Comparison of ENCODE assay signal across 8 cellular contexts in genomic region chr9:76394896-76395244, GRCh38. TPM values are rescaled to one million over a fixed set of nuclear protein-coding genes. Genes with fewer than 3 reads are reported as not detected.
DNase-seq lines count a peak whose midpoint lies in the region; ATAC-seq and TF ChIP-seq lines count a peak whose summit lies in the region.

No MANE protein-coding gene starts in this region.

- H3K27ac ChIP-seq in colonic mucosa (peak overlapping the region; percentile 92), liver (ENCODE audit: low read depth in 1 of 2, low read length in 2 of 2) (peak overlapping the region; percentile 96 to 98)

- intact Hi-C loops in colonic mucosa (cut with DNase I): no loop called here

- ATAC-seq in HG02759 (IDR thresholded peaks at IDR 0.05; ENCODE audit: unreplicated experiment): peak; percentile 43

- H3K27me3 ChIP-seq in colonic mucosa (no peaks in the 10 kb centered on the region), liver (ENCODE audit: control insufficient read depth in 4 of 4, insufficient read depth in 4 of 4, low read length in 3 of 4) (no peaks in the 10 kb centered on the region)

- peak overlapping the region; percentile 46 to 79 for H3K9ac ChIP-seq in colonic mucosa (ENCODE audit: low read depth in 2 of 2, low read length in 2 of 2)
- peak overlapping the region; percentile 90 to 96 for H3K9ac ChIP-seq in liver (ENCODE audit: low read depth in 1 of 2, low read length in 2 of 2)

- H3K9me3 ChIP-seq in colonic mucosa (no peaks in the 10 kb centered on the region), liver (ENCODE audit: control insufficient read depth in 4 of 4, low read length in 3 of 4) (no peaks in the 10 kb centered on the region)

- under 1% methylated on average over 14 of the region's 14 CpGs for whole genome bisulfite sequencing in liver

- DNase-seq in NK-92 treated with Interleukin-12 subunit alpha and Interleukin-12 subunit beta, amount 100 ng/mL, for 24 hours (lab: John Stamatoyannopoulos, UW): peak; percentile 31
- DNase-seq in NK-92 (lab: John Stamatoyannopoulos, UW; ENCODE audit: unreplicated experiment) (no peak), NCI-H1436 (lab: John Stamatoyannopoulos, UW) (peak; percentile 66), T-helper 22 cell (ENCODE audit: low read depth) (peak; percentile 49), colonic mucosa (peak; percentile 70)
- peak; percentile 4 to 14 for DNase-seq in stimulated activated CD8-positive, alpha-beta memory T cell treated with anti-CD3 and anti-CD28 coated beads, Interleukin-4, amount 100 ng/mL, for 4 hours (ENCODE audit: low read depth in 2 of 2, low spot score in 1 of 2)

- H3K36me3 ChIP-seq in colonic mucosa (no peaks in the 10 kb centered on the region), liver (ENCODE audit: control insufficient read depth in 4 of 4, insufficient read depth in 3 of 4, low read depth in 1 of 4, low read length in 3 of 4) (no peaks in the 10 kb centered on the region)

- peaks cover 3% of the 10 kb centered on the region for H3K4me1 ChIP-seq in colonic mucosa
- H3K4me1 ChIP-seq in liver (ENCODE audit: control insufficient read depth in 4 of 4, insufficient read depth in 4 of 4, low read length in 3 of 4): peaks cover 6 to 15% (median 10%) of the 10 kb centered on the region in 4 donors

- TF ChIP-seq RAD21 in liver (IDR thresholded peaks at IDR 0.05): peak in 1 of 2 donors; percentile 33

- TF ChIP-seq CTCF in colonic mucosa (IDR thresholded peaks at IDR 0.05): no peak
- TF ChIP-seq CTCF in liver (IDR thresholded peaks at IDR 0.05; ENCODE audit: low read depth, low read length, missing input control): no peak

- H3K4me3 ChIP-seq in colonic mucosa: peak overlapping the region; percentile 78
- peak overlapping the region; percentile 68 to 98 (median 95) for H3K4me3 ChIP-seq in liver (ENCODE audit: low read depth in 1 of 3, low read length in 3 of 3)

TF ChIP-seq in liver, 16 proteins besides CTCF, POLR2A, EP300 and RAD21:
- TF ChIP-seq YY1 (IDR thresholded peaks at IDR 0.05) (peak; percentile 79), NR2F2 (IDR thresholded peaks at IDR 0.05) (peak; percentile 69), HNF4A (conservative IDR thresholded peaks at IDR 0.05) (peak; percentile 71 to 76), ATF3 (IDR thresholded peaks at IDR 0.05) (no peak), JUND (IDR thresholded peaks at IDR 0.05) (peak in 1 of 2 donors; percentile 54), FOXA2 (IDR thresholded peaks at IDR 0.05) (peak; percentile 65), EGR1 (IDR thresholded peaks at IDR 0.05; ENCODE audit: low read depth in 2 of 2) (no peak), FOXA1 (IDR thresholded peaks at IDR 0.05) (no peak), GABPA (IDR thresholded peaks at IDR 0.05 in 1 of 2, conservative IDR thresholded peaks at IDR 0.05 in 1 of 2) (no peak), SP1 (IDR thresholded peaks at IDR 0.05) (peak; percentile 76), REST (IDR thresholded peaks at IDR 0.05) (peak; percentile 64), RXRA (IDR thresholded peaks at IDR 0.05) (peak; percentile 19 to 60), TAF1 (conservative IDR thresholded peaks at IDR 0.05) (peak; percentile 77), MAX (IDR thresholded peaks at IDR 0.05) (peak; percentile 65), HNF4G (IDR thresholded peaks at IDR 0.05) (no peak), ZBTB33 (IDR thresholded peaks at IDR 0.05) (no peak)

RNA-seq across cellular contexts. Expression of gene RFK, which starts 0.6 kb away (rescaled TPM):
- total RNA-seq in colonic mucosa: 10 to 100 TPM; 28.1 to 59.4 TPM
- total RNA-seq in liver: 10 to 100 TPM; 20.1 to 23.0 TPM
- 10 to 100 TPM; 13.2 to 13.7 TPM for polyA plus RNA-seq in liver
